In the genomic region with DNA sequence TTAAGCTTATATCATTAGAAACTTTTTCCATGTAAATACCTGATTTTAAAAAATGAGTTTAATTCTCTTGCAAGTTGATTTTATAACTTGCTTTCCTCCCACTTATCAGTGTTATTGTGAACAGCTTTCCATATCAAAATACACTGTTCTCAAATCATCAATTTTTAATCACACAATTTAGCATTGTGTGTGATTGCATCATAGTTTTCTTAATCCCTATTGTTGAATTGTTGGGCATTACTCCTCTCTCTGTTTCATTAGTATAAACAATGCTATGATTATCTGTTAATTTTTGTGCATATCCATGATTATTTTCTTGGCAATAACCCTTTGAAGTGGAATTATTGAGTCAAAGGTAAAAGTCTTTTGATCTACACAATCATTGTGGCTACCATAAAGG, we compare ENCODE assay signal across 26 cellular contexts. TPM values are rescaled to one million over a fixed set of nuclear protein-coding genes. Genes with fewer than 3 reads are reported as not detected.
DNase-seq lines count a peak whose midpoint lies in the region; ATAC-seq, FAIRE-seq and TF ChIP-seq lines count a peak whose summit lies in the region.
"Had no signal": no experiment of that assay in that cellular context is flagged by ENCODE, and none has a peak within 500 bp of the region (broad histone marks: within the 10 kb centered on the region; RNA-seq: fewer than 3 reads in every experiment).

No MANE protein-coding gene starts in this region.

- H4K20me1 ChIP-seq in HepG2 (ENCODE audit: insufficient read depth, low read length) (no peaks in the 10 kb centered on the region), K562 (replicated peaks; ENCODE audit: control insufficient read depth, insufficient read depth, low read length) (no peaks in the 10 kb centered on the region)
- H4K20me1 ChIP-seq: BLaER1 treated with 17β-estradiol and CSF1 and Interleukin-3, amounts not matched to agents 10 nM and 100 nM had no signal

- no peak for FAIRE-seq in HepG2 (lab: Jason Lieb, UNC)
- FAIRE-seq in K562 (lab: Jason Lieb, UNC) = no peak
- peak; percentile 69 for FAIRE-seq in islet of Langerhans (lab: Jason Lieb, UNC)
- FAIRE-seq: A549, GM12891, GM18507 had no signal

- in situ Hi-C loops in HepG2 (cut with HindIII; ENCODE audit: extremely low pct_ligation_motif_present, low pct_unique_long_range_greater_than_20kb) = no loop called here
- in situ Hi-C loops in K562 (cut with MboI) = no loop called here

- H3K27ac Mint-ChIP-seq in stimulated activated naive B cell treated with anti-CD40 and anti-IgM and Interleukin-4, amounts not matched to agents 10 μg/mL and 1 μg/mL and 100 μg/mL, for 72 hours = no peak overlapping the region
- H3K27ac Mint-ChIP-seq in activated CD4-positive, alpha-beta memory T cell treated with anti-CD3 and anti-CD28 coated beads for 36 hours = no peak overlapping the region
- H3K27ac Mint-ChIP-seq in natural killer cell = no peak overlapping the region
- H3K27ac Mint-ChIP-seq: CD14-positive monocyte; CD4-positive, alpha-beta T cell; HFFc6 had no signal

- TF ChIP-seq CTCF in HepG2 (CRISPR knock-in tag; IDR thresholded peaks at IDR 0.05) (no peak), right lobe of liver (IDR thresholded peaks at IDR 0.05) (no peak), K562 (IDR thresholded peaks at IDR 0.05 in 2 of 3, conservative IDR thresholded peaks at IDR 0.05 in 1 of 3; ENCODE audit: insufficient read depth in 2 of 3, low read depth in 1 of 3, low read length in 3 of 3) (no peak), natural killer cell (IDR thresholded peaks at IDR 0.05) (no peak)

- no peaks in the 10 kb centered on the region for H3K36me3 Mint-ChIP-seq in stimulated activated naive B cell treated with anti-CD40 and anti-IgM and Interleukin-4, amounts not matched to agents 10 μg/mL and 1 μg/mL and 100 μg/mL, for 72 hours
- H3K36me3 Mint-ChIP-seq in activated CD4-positive, alpha-beta memory T cell treated with anti-CD3 and anti-CD28 coated beads for 36 hours = no peaks in the 10 kb centered on the region
- H3K36me3 Mint-ChIP-seq in natural killer cell = no peaks in the 10 kb centered on the region
- H3K36me3 Mint-ChIP-seq: CD14-positive monocyte had no signal

- no peak for TF ChIP-seq RAD21 in HepG2 (CRISPR knock-in tag; IDR thresholded peaks at IDR 0.05)
- no peak for TF ChIP-seq RAD21 in Ishikawa (IDR thresholded peaks at IDR 0.05; ENCODE audit: low read depth)
- TF ChIP-seq RAD21 in K562 (CRISPR knock-in tag; conservative IDR thresholded peaks at IDR 0.05 in 1 of 2, IDR thresholded peaks at IDR 0.05 in 1 of 2) = no peak

- no peaks in the 10 kb centered on the region for H3K4me1 ChIP-seq in HepG2 (ENCODE audit: insufficient read depth, low read length)
- H3K4me1 ChIP-seq in right lobe of liver = no peaks in the 10 kb centered on the region
- no peaks in the 10 kb centered on the region for H3K4me1 ChIP-seq in K562 (replicated peaks in 1 of 2; ENCODE audit: control insufficient read depth in 2 of 2, insufficient read depth in 2 of 2, low read length in 2 of 2)
- H3K4me1 ChIP-seq: BE2C, HAP-1 had no signal

- H3K9me3 Mint-ChIP-seq in stimulated activated naive B cell treated with anti-CD40 and anti-IgM and Interleukin-4, amounts not matched to agents 10 μg/mL and 1 μg/mL and 100 μg/mL, for 72 hours = peaks cover 0 to 2% of the 10 kb centered on the region in 2 donors
- no peaks in the 10 kb centered on the region for H3K9me3 Mint-ChIP-seq in activated CD4-positive, alpha-beta memory T cell treated with anti-CD3 and anti-CD28 coated beads for 36 hours
- peaks cover 0 to 4% of the 10 kb centered on the region in 2 donors for H3K9me3 Mint-ChIP-seq in natural killer cell
- H3K9me3 Mint-ChIP-seq: CD4-positive, alpha-beta T cell had no signal

- TF ChIP-seq POLR2A in HepG2 (IDR thresholded peaks at IDR 0.05; ENCODE audit: insufficient read depth in 1 of 2, low read depth in 2 of 2, low read length in 2 of 2) (no peak), right lobe of liver (IDR thresholded peaks at IDR 0.05) (no peak), K562 (conservative IDR thresholded peaks at IDR 0.05) (no peak)

- H3K9ac ChIP-seq in HepG2 (ENCODE audit: insufficient read depth, low read depth, low read length) = no peak overlapping the region
- no peak overlapping the region for H3K9ac ChIP-seq in K562 (ENCODE audit: insufficient read depth in 1 of 2, low read depth in 2 of 2, low read length in 2 of 2)
- H3K9ac ChIP-seq: BLaER1 treated with 17β-estradiol and CSF1 and Interleukin-3, amounts not matched to agents 10 nM and 100 nM had no signal

- H3K27ac ChIP-seq in HepG2 (ENCODE audit: extremely low read length, insufficient read depth, low read length) (no peak overlapping the region), right lobe of liver (no peak overlapping the region), K562 (ENCODE audit: extremely low read depth, low read depth, low read length) (no peak overlapping the region)
- H3K27ac ChIP-seq: 22Rv1; A549; BLaER1 treated with 17β-estradiol and CSF1 and Interleukin-3, amounts not matched to agents 10 nM and 100 nM had no signal

- H3K4me1 Mint-ChIP-seq in stimulated activated naive B cell treated with anti-CD40 and anti-IgM and Interleukin-4, amounts not matched to agents 10 μg/mL and 1 μg/mL and 100 μg/mL, for 72 hours = peaks cover 9 to 23% of the 10 kb centered on the region in 2 donors
- H3K4me1 Mint-ChIP-seq in activated CD4-positive, alpha-beta memory T cell treated with anti-CD3 and anti-CD28 coated beads for 36 hours (ENCODE audit: low read depth) = no peaks in the 10 kb centered on the region
- no peaks in the 10 kb centered on the region for H3K4me1 Mint-ChIP-seq in natural killer cell

- BruUV-seq in HepG2 (replicated peaks; lab: Mats Ljungman, UMichigan) (no TSS peak), K562 (replicated peaks; lab: Mats Ljungman, UMichigan) (no TSS peak)

- CTCF ChIA-PET in HepG2 (lab: Yijun Ruan, JAX; ENCODE audit: low intra/inter-chr PET ratio, low total read pairs) (no interaction called here), K562 (lab: Yijun Ruan, JAX; ENCODE audit: low intra/inter-chr PET ratio) (no interaction called here)
- CTCF ChIA-PET in activated CD4-positive, alpha-beta memory T cell treated with anti-CD3 and anti-CD28 coated beads for 36 hours (lab: Charles Lee) = no interaction called here

- no peaks in the 10 kb centered on the region for H3K27me3 ChIP-seq in HepG2 (ENCODE audit: control insufficient read depth in 1 of 2, insufficient read depth in 2 of 2, low read length in 2 of 2)
- H3K27me3 ChIP-seq in right lobe of liver = no peaks in the 10 kb centered on the region
- no peaks in the 10 kb centered on the region for H3K27me3 ChIP-seq in K562 (ENCODE audit: control insufficient read depth in 2 of 2, insufficient read depth in 2 of 2, low read length in 2 of 2)
- H3K27me3 ChIP-seq: BE2C; BLaER1 treated with 17β-estradiol and CSF1 and Interleukin-3, amounts not matched to agents 10 nM and 100 nM had no signal

- no peak overlapping the region for H3K4me3 Mint-ChIP-seq in stimulated activated naive B cell treated with anti-CD40 and anti-IgM and Interleukin-4, amounts not matched to agents 10 μg/mL and 1 μg/mL and 100 μg/mL, for 72 hours
- no peak overlapping the region for H3K4me3 Mint-ChIP-seq in activated CD4-positive, alpha-beta memory T cell treated with anti-CD3 and anti-CD28 coated beads for 36 hours
- H3K4me3 Mint-ChIP-seq in natural killer cell = no peak overlapping the region
- H3K4me3 Mint-ChIP-seq: CD14-positive monocyte; CD4-positive, alpha-beta T cell; HFFc6 had no signal

- H3K27me3 Mint-ChIP-seq in stimulated activated naive B cell treated with anti-CD40 and anti-IgM and Interleukin-4, amounts not matched to agents 10 μg/mL and 1 μg/mL and 100 μg/mL, for 72 hours = peaks cover 0 to 8% of the 10 kb centered on the region in 2 donors
- peaks cover 10% of the 10 kb centered on the region for H3K27me3 Mint-ChIP-seq in activated CD4-positive, alpha-beta memory T cell treated with anti-CD3 and anti-CD28 coated beads for 36 hours
- H3K27me3 Mint-ChIP-seq in natural killer cell (ENCODE audit: low read depth in 2 of 2) = peaks cover 19 to 33% of the 10 kb centered on the region in 2 donors

- POLR2A ChIA-PET in HepG2 (lab: Yijun Ruan, JAX) (no interaction called here), K562 (lab: Yijun Ruan, JAX) (no interaction called here)
- POLR2A ChIA-PET in activated CD4-positive, alpha-beta memory T cell treated with anti-CD3 and anti-CD28 coated beads for 36 hours (lab: Charles Lee) = no interaction called here

- H2AFZ ChIP-seq in HepG2 (ENCODE audit: low read length) = no peak overlapping the region
- H2AFZ ChIP-seq in K562 (ENCODE audit: low read depth, low read length) = no peak overlapping the region

- H3K4me3 ChIP-seq in HepG2 (replicated peaks in 1 of 3; ENCODE audit: insufficient read depth in 1 of 3, low read depth in 2 of 3, low read length in 3 of 3) = no peak overlapping the region
- no peak overlapping the region for H3K4me3 ChIP-seq in right lobe of liver
- no peak overlapping the region for H3K4me3 ChIP-seq in K562
- H3K4me3 ChIP-seq: A549; BLaER1 treated with 17β-estradiol and CSF1 and Interleukin-3, amounts not matched to agents 10 nM and 100 nM; HAP-1 had no signal

- H3K36me3 ChIP-seq in HepG2 (replicated peaks in 1 of 2; ENCODE audit: control insufficient read depth in 1 of 2, insufficient read depth in 2 of 2, low read length in 2 of 2) (no peaks in the 10 kb centered on the region), right lobe of liver (no peaks in the 10 kb centered on the region), K562 (ENCODE audit: control insufficient read depth, insufficient read depth, low read length) (no peaks in the 10 kb centered on the region)
- H3K36me3 ChIP-seq: BE2C; BLaER1 treated with 17β-estradiol and CSF1 and Interleukin-3, amounts not matched to agents 10 nM and 100 nM; HAP-1 had no signal

- H3K79me2 ChIP-seq in HepG2 (ENCODE audit: insufficient read depth, low read length) = no peaks in the 10 kb centered on the region
- no peaks in the 10 kb centered on the region for H3K79me2 ChIP-seq in K562 (ENCODE audit: control insufficient read depth, insufficient read depth, low read length)

- H3K4me2 ChIP-seq in HepG2 (ENCODE audit: low read depth, low read length) (no peak overlapping the region), K562 (ENCODE audit: insufficient read depth, low read length) (no peak overlapping the region)
- H3K4me2 ChIP-seq: BLaER1 treated with 17β-estradiol and CSF1 and Interleukin-3, amounts not matched to agents 10 nM and 100 nM had no signal

- ATAC-seq in HepG2 = no peak
- ATAC-seq in right lobe of liver = no peak
- ATAC-seq in K562 = no peak
- ATAC-seq in stimulated activated naive B cell treated with anti-CD40 and anti-IgM and Interleukin-4, amounts not matched to agents 10 μg/mL and 1 μg/mL and 100 μg/mL, for 72 hours (replicated peaks) = no peak
- ATAC-seq in natural killer cell = no peak
- ATAC-seq: A549 had no signal

- DNase-seq in HepG2 (ENCODE audit: low spot score) (no peak), right lobe of liver (no peak), K562 (ENCODE audit: extremely low read depth in 1 of 4, low spot score in 3 of 4) (no peak), natural killer cell (no peak)
- DNase-seq in stimulated activated naive B cell treated with anti-CD40 and anti-IgM and Interleukin-4, amounts not matched to agents 10 μg/mL and 1 μg/mL and 100 μg/mL, for 72 hours = no peak
- DNase-seq in activated CD4-positive, alpha-beta memory T cell treated with anti-CD3 and anti-CD28 coated beads for 36 hours = no peak
- DNase-seq: ACHN; AML-193; BE2C; Calu3; CD4-positive, alpha-beta T cell; COR-L47; DMS53; DMS79 treated with DMSO at 0.1 percent for 48 hours; GF-D8; HFFc6 had no signal

- TF ChIP-seq EP300 in HepG2 (IDR thresholded peaks at IDR 0.05; ENCODE audit: low read depth in 2 of 2, low read length in 2 of 2) = no peak
- no peak for TF ChIP-seq EP300 in HepG2 (CRISPR knock-in tag; IDR thresholded peaks at IDR 0.05; ENCODE audit: borderline replicate concordance)
- no peak for TF ChIP-seq EP300 in Ishikawa (IDR thresholded peaks at IDR 0.05; ENCODE audit: borderline replicate concordance)
- TF ChIP-seq EP300 in K562 (IDR thresholded peaks at IDR 0.05; ENCODE audit: low read length) = no peak

- intact Hi-C loops in HepG2 (cut with micrococcal nuclease; ENCODE audit: unreplicated experiment) = no loop called here
- intact Hi-C loops in right lobe of liver (cut with DNase I) = no loop called here
- intact Hi-C loops in K562 (cut with micrococcal nuclease) = no loop called here
- intact Hi-C loops in activated CD4-positive, alpha-beta memory T cell treated with anti-CD3 and anti-CD28 coated beads for 36 hours (cut with micrococcal nuclease) = no loop called here
- intact Hi-C loops in natural killer cell (cut with micrococcal nuclease) = no loop called here

- H3K9me3 ChIP-seq in HepG2 (ENCODE audit: low read length) (no peaks in the 10 kb centered on the region), right lobe of liver (no peaks in the 10 kb centered on the region), K562 (replicated peaks; ENCODE audit: control insufficient read depth, insufficient read depth, low read depth, low read length) (no peaks in the 10 kb centered on the region)
- H3K9me3 ChIP-seq: A549, BE2C, HAP-1 had no signal

- no peaks in the 10 kb centered on the region for H3K9me1 ChIP-seq in K562 (ENCODE audit: control insufficient read depth, insufficient read depth, low read length)

RNA-seq across cellular contexts. Expression of gene ROR1, which starts 48.7 kb away (rescaled TPM):
- total RNA-seq in HepG2 (2016; rRNA removed; fragmentation: Illumina TruSeq; extraction: Trizol) = 1.6 and 2.3 TPM in 2 replicates
- total RNA-seq in HepG2 (2016; cell fraction: cytosol; rRNA removed; fragmentation: Illumina TruSeq; extraction: Trizol; ENCODE audit: low read depth) = 1.6 and 3.0 TPM in 2 replicates
- 1.5 and 2.0 TPM in 2 replicates for total RNA-seq in HepG2 (2016; cell fraction: insoluble cytoplasmic fraction; rRNA removed; fragmentation: Illumina TruSeq; extraction: Trizol)
- 0.79 and 1.0 TPM in 2 replicates for total RNA-seq in HepG2 (2016; cell fraction: membrane; rRNA removed; fragmentation: Illumina TruSeq; extraction: Trizol)
- total RNA-seq in HepG2 (2016; cell fraction: nucleus; rRNA removed; fragmentation: Illumina TruSeq; extraction: Trizol) = 2.9 and 3.2 TPM in 2 replicates
- polyA plus RNA-seq in HepG2 (2011; rRNA removed) = 0.58 and 0.67 TPM in 2 replicates
- polyA plus RNA-seq in HepG2 (2011; cell fraction: cytosol; rRNA removed) = 0.55 and 0.59 TPM in 2 replicates
- polyA plus RNA-seq in HepG2 (2011; cell fraction: nucleus; rRNA removed) = 0.19 and 0.37 TPM in 2 replicates
- 0.31 and 0.60 TPM in 2 replicates for polyA plus RNA-seq in HepG2 (2012)
- polyA plus RNA-seq in HepG2 (2016; cell fraction: cytosol; fragmentation: Illumina TruSeq; extraction: Trizol; ENCODE audit: low read depth) = 0.08 and 0.14 TPM in 2 replicates
- polyA plus RNA-seq in HepG2 (2016; cell fraction: insoluble cytoplasmic fraction; fragmentation: Illumina TruSeq; extraction: Trizol; ENCODE audit: low read depth) = 1.5 TPM in 2 replicates
- 0.15 and 0.19 TPM in 2 replicates for polyA plus RNA-seq in HepG2 (2016; cell fraction: membrane; fragmentation: Illumina TruSeq; extraction: Trizol; ENCODE audit: low read depth)
- 1.7 and 2.2 TPM in 2 replicates for polyA plus RNA-seq in HepG2 (2016; cell fraction: nucleus; fragmentation: Illumina TruSeq; extraction: Trizol; ENCODE audit: insufficient read depth, low read depth)
- 2.0 and 4.4 TPM in 2 replicates for polyA minus RNA-seq in HepG2 (2011; rRNA and poly(A)+ RNA removed; ENCODE audit: low replicate concordance)
- 0.99 and 1.6 TPM in 2 replicates for polyA minus RNA-seq in HepG2 (2011; cell fraction: cytosol; rRNA and poly(A)+ RNA removed)
- 1.9 and 2.3 TPM in 2 replicates for polyA minus RNA-seq in HepG2 (2011; cell fraction: nucleus; rRNA and poly(A)+ RNA removed)
- under 1 TPM; 0.04 to 0.58 (median 0.37) TPM for total RNA-seq in right lobe of liver
- total RNA-seq in K562 (2011; cell fraction: chromatin; rRNA removed; ENCODE audit: low replicate concordance) = not detected in 2 replicates
- not detected in 2 replicates for total RNA-seq in K562 (2011; cell fraction: nucleolus; rRNA removed)
- total RNA-seq in K562 (2011; cell fraction: nucleoplasm; rRNA removed) = not detected in 2 replicates
- total RNA-seq in K562 (2014; rRNA removed) = not detected in 2 replicates
- total RNA-seq in K562 (2014; rRNA removed; fragmentation: Illumina TruSeq; extraction: Trizol) = not detected in 2 replicates
- total RNA-seq in K562 (2015; rRNA removed; fragmentation: Illumina TruSeq; extraction: Trizol) = not detected in 2 replicates
- 0.02 and 0.07 TPM in 2 replicates for total RNA-seq in K562 (2021)
- not detected in 2 replicates for polyA plus RNA-seq in K562 (2011; rRNA removed)
- not detected in 2 replicates for polyA plus RNA-seq in K562 (2011; cell fraction: cytosol; rRNA removed)
- polyA plus RNA-seq in K562 (2011; cell fraction: nucleus; rRNA removed) = not detected in 2 replicates
- not detected in 2 replicates for polyA plus RNA-seq in K562 (2012)
- polyA plus RNA-seq in K562 (2014; fragmentation: Illumina TruSeq; extraction: Trizol) = not detected in 2 replicates
- polyA plus RNA-seq in K562 (2014; fragmentation: Nextera tagmentation; extraction: Ambion mirVana) = not detected
- not detected in 2 replicates for polyA plus RNA-seq in K562 (2014; rRNA removed)
- polyA minus RNA-seq in K562 (2011; rRNA and poly(A)+ RNA removed) = not detected in 2 replicates
- not detected in 2 replicates for polyA minus RNA-seq in K562 (2011; cell fraction: cytosol; rRNA and poly(A)+ RNA removed)
- not detected in 2 replicates for polyA minus RNA-seq in K562 (2011; cell fraction: nucleus; rRNA and poly(A)+ RNA removed)
- total RNA-seq in activated CD4-positive, alpha-beta memory T cell treated with anti-CD3 and anti-CD28 coated beads for 36 hours = under 1 TPM; 0.10 to 0.12 TPM
- total RNA-seq in natural killer cell = under 1 TPM; 0.05 to 0.35 (median 0.27) TPM
- total RNA-seq: CD4-positive, alpha-beta T cell; G401 had no signal
- polyA plus RNA-seq: CD14-positive monocyte had no signal

Comparison
In these comparisons a context has a peak if more than half of its experiments do, and no peak if none do; other contexts are left out.
1. Of the 241 proteins assayed by ChIP-seq in both HepG2 and K562: peak only in HepG2: none; only in K562: none; in both: CEBPB; in neither: 237; mixed calls (peak in some experiments, not most) for 3.